ENCODE assay signal across 20 cellular contexts in the genomic region with DNA sequence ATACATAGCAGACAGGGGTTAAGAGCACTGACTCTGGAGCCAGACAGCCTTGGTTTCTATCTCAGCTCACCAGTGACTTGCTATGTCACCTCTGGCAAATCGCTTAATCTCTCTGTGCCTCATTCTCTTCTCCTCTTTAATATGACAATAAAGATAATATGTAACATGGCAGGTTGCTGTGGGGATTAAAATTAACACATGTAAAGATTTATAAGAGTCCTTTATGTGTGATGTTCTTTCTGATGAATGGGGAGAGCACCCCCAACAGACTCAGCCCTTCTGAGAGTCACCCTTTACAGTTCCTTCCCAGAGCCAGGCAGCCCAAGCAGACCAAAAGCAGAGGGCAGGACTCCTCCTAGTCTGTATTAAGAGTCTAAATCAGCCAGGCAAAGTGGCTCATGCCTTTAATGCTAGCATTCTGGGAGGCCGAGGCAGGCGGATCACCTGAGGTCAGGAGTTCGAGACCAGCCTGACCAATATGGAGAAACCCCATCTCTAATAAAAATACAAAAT.
DNase-seq lines count a peak whose midpoint lies in the region; ATAC-seq and TF ChIP-seq lines count a peak whose summit lies in the region.
"Had no signal": no experiment of that assay in that cellular context is flagged by ENCODE, and none has a peak within 500 bp of the region (broad histone marks: within the 10 kb centered on the region; RNA-seq: fewer than 3 reads in every experiment).

No MANE protein-coding gene starts in this region.

- peaks cover 98% of the 10 kb centered on the region for H3K36me3 Mint-ChIP-seq in activated T-helper 17 cell treated with anti-CD3 and anti-CD28 coated beads, Interleukin-2, amount 50 U/mL, for 72 hours (ENCODE audit: low read depth)
- peaks cover 52% of the 10 kb centered on the region for H3K36me3 Mint-ChIP-seq in nephron progenitor cell (ENCODE audit: low read depth)
- peaks cover 36% of the 10 kb centered on the region for H3K36me3 Mint-ChIP-seq in activated T-helper 1 cell treated with anti-CD3 and anti-CD28 coated beads, Interleukin-12 subunit alpha, Interleukin-12 subunit beta, Interleukin-2, Interleukin-4 antibody, amounts not matched to agents 30 ng/mL and 10 ng/mL and 1 ng/mL, durations not matched to agents 14 hours and 24 hours and 36 hours (ENCODE audit: low read depth)

- H3K27me3 Mint-ChIP-seq in activated T-helper 17 cell treated with anti-CD3 and anti-CD28 coated beads, Interleukin-2, amount 50 U/mL, for 72 hours: no peaks in the 10 kb centered on the region
- H3K27me3 Mint-ChIP-seq in nephron progenitor cell (ENCODE audit: low read depth, poor library complexity): no peaks in the 10 kb centered on the region
- no peaks in the 10 kb centered on the region for H3K27me3 Mint-ChIP-seq in activated T-helper 1 cell treated with anti-CD3 and anti-CD28 coated beads, Interleukin-12 subunit alpha, Interleukin-12 subunit beta, Interleukin-2, Interleukin-4 antibody, amounts not matched to agents 30 ng/mL and 10 ng/mL and 1 ng/mL, durations not matched to agents 14 hours and 24 hours and 36 hours (ENCODE audit: insufficient read depth)

- H3K9me3 ChIP-seq in cardiac muscle cell (ENCODE audit: low read depth) (no peaks in the 10 kb centered on the region), vagina (no peaks in the 10 kb centered on the region)
- H3K9me3 ChIP-seq: right atrium auricular region had no signal

- H3K9me3 Mint-ChIP-seq in activated T-helper 17 cell treated with anti-CD3 and anti-CD28 coated beads, Interleukin-2, amount 50 U/mL, for 72 hours: no peaks in the 10 kb centered on the region
- no peaks in the 10 kb centered on the region for H3K9me3 Mint-ChIP-seq in nephron progenitor cell
- peaks cover 3% of the 10 kb centered on the region for H3K9me3 Mint-ChIP-seq in activated T-helper 1 cell treated with anti-CD3 and anti-CD28 coated beads, Interleukin-12 subunit alpha, Interleukin-12 subunit beta, Interleukin-2, Interleukin-4 antibody, amounts not matched to agents 30 ng/mL and 10 ng/mL and 1 ng/mL, durations not matched to agents 14 hours and 24 hours and 36 hours
- H3K9me3 Mint-ChIP-seq: endodermal cell had no signal

- H3K4me1 ChIP-seq in cardiac muscle cell (ENCODE audit: low read depth): peaks cover 30% of the 10 kb centered on the region
- peaks cover 57% of the 10 kb centered on the region for H3K4me1 ChIP-seq in vagina

- peak overlapping the region; percentile 15 for H3K27ac Mint-ChIP-seq in activated T-helper 17 cell treated with anti-CD3 and anti-CD28 coated beads, Interleukin-2, amount 50 U/mL, for 72 hours
- H3K27ac Mint-ChIP-seq in nephron progenitor cell: peak overlapping the region; percentile 72
- H3K27ac Mint-ChIP-seq in activated T-helper 1 cell treated with anti-CD3 and anti-CD28 coated beads, Interleukin-12 subunit alpha, Interleukin-12 subunit beta, Interleukin-2, Interleukin-4 antibody, amounts not matched to agents 30 ng/mL and 10 ng/mL and 1 ng/mL, durations not matched to agents 14 hours and 24 hours and 36 hours: no peak overlapping the region
- H3K27ac Mint-ChIP-seq: activated T-helper 2 cell treated with anti-CD3 and anti-CD28 coated beads, Interferon-gamma antibody, Interleukin-2, Interleukin-4, amounts not matched to agents 10 μg/mL and 5 μg/mL and 100 μg/mL, durations not matched to agents 14 hours and 24 hours and 36 hours; T-helper 2 cell treated with Interferon-gamma antibody and Interleukin-4, amounts not matched to agents 5 μg/mL and 100 μg/mL, for 36 hours had no signal

- DNase-seq in cardiac muscle cell (ENCODE audit: low read depth in 1 of 2, low spot score in 1 of 2) (no peak), Right ventricle myocardium inferior (ENCODE audit: missing footprints) (no peak), nephron progenitor cell (no peak), vagina (ENCODE audit: extremely low spot score in 2 of 2) (no peak), DMS153 (lab: John Stamatoyannopoulos, UW) (no peak)
- DNase-seq in activated T-helper 1 cell treated with anti-CD3 and anti-CD28 coated beads, Interleukin-12 subunit alpha, Interleukin-12 subunit beta, Interleukin-2, Interleukin-4 antibody, amounts not matched to agents 30 ng/mL and 10 ng/mL and 1 ng/mL, durations not matched to agents 14 hours and 24 hours and 36 hours (ENCODE audit: low spot score): no peak
- DNase-seq: cortex of kidney, DMS 273 treated with DMSO at 0.1 percent for 48 hours, endodermal cell, H7, KG1, NCI-H1694 treated with DMSO at 0.1 percent for 48 hours, NCI-H2171 treated with DMSO at 0.1 percent for 48 hours, NCI-H526 had no signal

- intact Hi-C loops in Right ventricle myocardium inferior (cut with DNase I): loop anchor here (5.0 kb wide), 1 partner anchor 67 kb away; no protein-coding TSS in a partner anchor
- intact Hi-C loops in vagina (cut with DNase I): no loop called here
- intact Hi-C loops in activated T-helper 1 cell treated with anti-CD3 and anti-CD28 coated beads, Interleukin-12 subunit alpha, Interleukin-12 subunit beta, Interleukin-2, Interleukin-4 antibody, amounts not matched to agents 30 ng/mL and 10 ng/mL and 1 ng/mL, durations not matched to agents 14 hours and 24 hours and 36 hours (cut with micrococcal nuclease): no loop called here

- TF ChIP-seq CTCF in cardiac muscle cell (IDR thresholded peaks at IDR 0.05; ENCODE audit: low read depth, low read length) (no peak), nephron progenitor cell (IDR thresholded peaks at IDR 0.05) (no peak), vagina (IDR thresholded peaks at IDR 0.05) (no peak)

- no peak for TF ChIP-seq POLR2A in vagina (IDR thresholded peaks at IDR 0.05)

- H3K36me3 ChIP-seq in cardiac muscle cell (peaks cover 15% of the 10 kb centered on the region), vagina (peaks cover 0 to 6% of the 10 kb centered on the region in 2 donors)

- H3K4me3 ChIP-seq in cardiac muscle cell (no peak overlapping the region), vagina (no peak overlapping the region)
- H3K4me3 ChIP-seq: right atrium auricular region, SK-N-MC had no signal

- H3K4me1 Mint-ChIP-seq in activated T-helper 17 cell treated with anti-CD3 and anti-CD28 coated beads, Interleukin-2, amount 50 U/mL, for 72 hours: peaks cover 27% of the 10 kb centered on the region
- H3K4me1 Mint-ChIP-seq in nephron progenitor cell: peaks cover 17% of the 10 kb centered on the region
- peaks cover 46% of the 10 kb centered on the region for H3K4me1 Mint-ChIP-seq in activated T-helper 1 cell treated with anti-CD3 and anti-CD28 coated beads, Interleukin-12 subunit alpha, Interleukin-12 subunit beta, Interleukin-2, Interleukin-4 antibody, amounts not matched to agents 30 ng/mL and 10 ng/mL and 1 ng/mL, durations not matched to agents 14 hours and 24 hours and 36 hours (ENCODE audit: low read depth)

- H3K27ac ChIP-seq in cardiac muscle cell (peak overlapping the region; percentile 72), vagina (peak overlapping the region; percentile 6)
- H3K27ac ChIP-seq: right atrium auricular region, SK-N-MC had no signal

- no peaks in the 10 kb centered on the region for H3K27me3 ChIP-seq in cardiac muscle cell
- no peaks in the 10 kb centered on the region for H3K27me3 ChIP-seq in vagina
- H3K27me3 ChIP-seq: right atrium auricular region had no signal

- no peak overlapping the region for H3K4me3 Mint-ChIP-seq in activated T-helper 17 cell treated with anti-CD3 and anti-CD28 coated beads, Interleukin-2, amount 50 U/mL, for 72 hours
- no peak overlapping the region for H3K4me3 Mint-ChIP-seq in nephron progenitor cell
- no peak overlapping the region for H3K4me3 Mint-ChIP-seq in activated T-helper 1 cell treated with anti-CD3 and anti-CD28 coated beads, Interleukin-12 subunit alpha, Interleukin-12 subunit beta, Interleukin-2, Interleukin-4 antibody, amounts not matched to agents 30 ng/mL and 10 ng/mL and 1 ng/mL, durations not matched to agents 14 hours and 24 hours and 36 hours
- H3K4me3 Mint-ChIP-seq: endodermal cell; T-helper 2 cell treated with Interferon-gamma antibody and Interleukin-4, amounts not matched to agents 5 μg/mL and 100 μg/mL, for 36 hours had no signal

- ATAC-seq in Right ventricle myocardium inferior (no peak), HG03442 (IDR thresholded peaks at IDR 0.05; ENCODE audit: unreplicated experiment) (no peak)
- no peak for ATAC-seq in activated T-helper 17 cell treated with anti-CD3 and anti-CD28 coated beads, Interleukin-2, amount 50 U/mL, for 72 hours (replicated peaks)
